ENCODE assay signal across 2 cellular contexts in genomic region chr7:136914016-136914415, GRCh38.
A peak's percentile ranks its signal among the peaks of the same experiment; 100 is the strongest.
TF ChIP-seq lines count a peak whose summit lies in the region.

No MANE protein-coding gene starts in this region.

TF ChIP-seq in IMR-90, 13 proteins besides CTCF, POLR2A, EP300 and RAD21:
- no peak for TF ChIP-seq BHLHE40 (IDR thresholded peaks at IDR 0.05; ENCODE audit: low read depth, low read length)
- peak; percentile 98 for TF ChIP-seq CEBPB (IDR thresholded peaks at IDR 0.05; ENCODE audit: low read depth, low read length)
TF ChIP-seq in IMR-90: peak in this region for 1.

TF ChIP-seq in K562, 482 proteins besides CTCF, POLR2A, EP300 and RAD21:
- no peak for TF ChIP-seq ZNF175 (CRISPR knock-in tag; IDR thresholded peaks at IDR 0.05; ENCODE audit: low read depth)
- TF ChIP-seq GABPB2 (CRISPR knock-in tag; conservative IDR thresholded peaks at IDR 0.05), result no peak
- TF ChIP-seq, protein P1, sequence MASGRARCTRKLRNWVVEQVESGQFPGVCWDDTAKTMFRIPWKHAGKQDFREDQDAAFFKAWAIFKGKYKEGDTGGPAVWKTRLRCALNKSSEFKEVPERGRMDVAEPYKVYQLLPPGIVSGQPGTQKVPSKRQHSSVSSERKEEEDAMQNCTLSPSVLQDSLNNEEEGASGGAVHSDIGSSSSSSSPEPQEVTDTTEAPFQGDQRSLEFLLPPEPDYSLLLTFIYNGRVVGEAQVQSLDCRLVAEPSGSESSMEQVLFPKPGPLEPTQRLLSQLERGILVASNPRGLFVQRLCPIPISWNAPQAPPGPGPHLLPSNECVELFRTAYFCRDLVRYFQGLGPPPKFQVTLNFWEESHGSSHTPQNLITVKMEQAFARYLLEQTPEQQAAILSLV (tag; IDR thresholded peaks at IDR 0.05), result 0 out of 2 replicates have a peak, but pooled peaks have one; percentile 42
- no peak for TF ChIP-seq RERE (CRISPR knock-in tag; IDR thresholded peaks at IDR 0.05; ENCODE audit: borderline replicate concordance)
- no peak for TF ChIP-seq ZSCAN29 (IDR thresholded peaks at IDR 0.05)
- TF ChIP-seq TAF9B (IDR thresholded peaks at IDR 0.05; ENCODE audit: partially characterized antibody), result no peak
- TF ChIP-seq, protein P2, sequence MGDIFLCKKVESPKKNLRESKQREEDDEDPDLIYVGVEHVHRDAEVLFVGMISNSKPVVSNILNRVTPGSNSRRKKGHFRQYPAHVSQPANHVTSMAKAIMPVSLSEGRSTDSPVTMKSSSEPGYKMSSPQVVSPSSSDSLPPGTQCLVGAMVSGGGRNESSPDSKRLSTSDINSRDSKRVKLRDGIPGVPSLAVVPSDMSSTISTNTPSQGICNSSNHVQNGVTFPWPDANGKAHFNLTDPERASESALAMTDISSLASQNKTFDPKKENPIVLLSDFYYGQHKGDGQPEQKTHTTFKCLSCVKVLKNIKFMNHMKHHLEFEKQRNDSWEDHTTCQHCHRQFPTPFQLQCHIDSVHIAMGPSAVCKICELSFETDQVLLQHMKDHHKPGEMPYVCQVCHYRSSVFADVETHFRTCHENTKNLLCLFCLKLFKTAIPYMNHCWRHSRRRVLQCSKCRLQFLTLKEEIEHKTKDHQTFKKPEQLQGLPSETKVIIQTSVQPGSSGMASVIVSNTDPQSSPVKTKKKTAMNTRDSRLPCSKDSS (IDR thresholded peaks at IDR 0.05; ENCODE audit: low read depth, partially characterized antibody), result no peak
- TF ChIP-seq POLR3A (IDR thresholded peaks at IDR 0.05; ENCODE audit: borderline replicate concordance, extremely low read depth, insufficient read depth, insufficient read length), result no peak
- no peak for TF ChIP-seq ZFP30 (CRISPR knock-in tag; IDR thresholded peaks at IDR 0.05; ENCODE audit: borderline replicate concordance)
- no peak for TF ChIP-seq ESRRA (IDR thresholded peaks at IDR 0.05; ENCODE audit: borderline replicate concordance, low read depth)
- TF ChIP-seq, protein P3, sequence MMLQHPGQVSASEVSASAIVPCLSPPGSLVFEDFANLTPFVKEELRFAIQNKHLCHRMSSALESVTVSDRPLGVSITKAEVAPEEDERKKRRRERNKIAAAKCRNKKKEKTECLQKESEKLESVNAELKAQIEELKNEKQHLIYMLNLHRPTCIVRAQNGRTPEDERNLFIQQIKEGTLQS (IDR thresholded peaks at IDR 0.05), result peak; percentile 24; the same call in 1 of the 2 replicates
- TF ChIP-seq, protein P3 (CRISPR knock-in tag; conservative IDR thresholded peaks at IDR 0.05), result no peak
- TF ChIP-seq, protein P4, sequence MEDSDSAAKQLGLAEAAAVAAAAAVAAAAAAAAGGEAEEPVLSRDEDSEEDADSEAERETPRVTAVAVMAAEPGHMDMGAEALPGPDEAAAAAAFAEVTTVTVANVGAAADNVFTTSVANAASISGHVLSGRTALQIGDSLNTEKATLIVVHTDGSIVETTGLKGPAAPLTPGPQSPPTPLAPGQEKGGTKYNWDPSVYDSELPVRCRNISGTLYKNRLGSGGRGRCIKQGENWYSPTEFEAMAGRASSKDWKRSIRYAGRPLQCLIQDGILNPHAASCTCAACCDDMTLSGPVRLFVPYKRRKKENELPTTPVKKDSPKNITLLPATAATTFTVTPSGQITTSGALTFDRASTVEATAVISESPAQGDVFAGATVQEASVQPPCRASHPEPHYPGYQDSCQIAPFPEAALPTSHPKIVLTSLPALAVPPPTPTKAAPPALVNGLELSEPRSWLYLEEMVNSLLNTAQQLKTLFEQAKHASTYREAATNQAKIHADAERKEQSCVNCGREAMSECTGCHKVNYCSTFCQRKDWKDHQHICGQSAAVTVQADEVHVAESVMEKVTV (CRISPR knock-in tag; IDR thresholded peaks at IDR 0.05), result no peak
- TF ChIP-seq, protein P5, sequence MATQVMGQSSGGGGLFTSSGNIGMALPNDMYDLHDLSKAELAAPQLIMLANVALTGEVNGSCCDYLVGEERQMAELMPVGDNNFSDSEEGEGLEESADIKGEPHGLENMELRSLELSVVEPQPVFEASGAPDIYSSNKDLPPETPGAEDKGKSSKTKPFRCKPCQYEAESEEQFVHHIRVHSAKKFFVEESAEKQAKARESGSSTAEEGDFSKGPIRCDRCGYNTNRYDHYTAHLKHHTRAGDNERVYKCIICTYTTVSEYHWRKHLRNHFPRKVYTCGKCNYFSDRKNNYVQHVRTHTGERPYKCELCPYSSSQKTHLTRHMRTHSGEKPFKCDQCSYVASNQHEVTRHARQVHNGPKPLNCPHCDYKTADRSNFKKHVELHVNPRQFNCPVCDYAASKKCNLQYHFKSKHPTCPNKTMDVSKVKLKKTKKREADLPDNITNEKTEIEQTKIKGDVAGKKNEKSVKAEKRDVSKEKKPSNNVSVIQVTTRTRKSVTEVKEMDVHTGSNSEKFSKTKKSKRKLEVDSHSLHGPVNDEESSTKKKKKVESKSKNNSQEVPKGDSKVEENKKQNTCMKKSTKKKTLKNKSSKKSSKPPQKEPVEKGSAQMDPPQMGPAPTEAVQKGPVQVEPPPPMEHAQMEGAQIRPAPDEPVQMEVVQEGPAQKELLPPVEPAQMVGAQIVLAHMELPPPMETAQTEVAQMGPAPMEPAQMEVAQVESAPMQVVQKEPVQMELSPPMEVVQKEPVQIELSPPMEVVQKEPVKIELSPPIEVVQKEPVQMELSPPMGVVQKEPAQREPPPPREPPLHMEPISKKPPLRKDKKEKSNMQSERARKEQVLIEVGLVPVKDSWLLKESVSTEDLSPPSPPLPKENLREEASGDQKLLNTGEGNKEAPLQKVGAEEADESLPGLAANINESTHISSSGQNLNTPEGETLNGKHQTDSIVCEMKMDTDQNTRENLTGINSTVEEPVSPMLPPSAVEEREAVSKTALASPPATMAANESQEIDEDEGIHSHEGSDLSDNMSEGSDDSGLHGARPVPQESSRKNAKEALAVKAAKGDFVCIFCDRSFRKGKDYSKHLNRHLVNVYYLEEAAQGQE (CRISPR knock-in tag; IDR thresholded peaks at IDR 0.05; ENCODE audit: low read depth), result no peak
- TF ChIP-seq SP2 (IDR thresholded peaks at IDR 0.05; ENCODE audit: extremely low read depth, low read depth, low read length, poor library complexity, severe bottlenecking), result no peak
- no peak for TF ChIP-seq TAF7 (tag; IDR thresholded peaks at IDR 0.05)
- TF ChIP-seq RFX5 (IDR thresholded peaks at IDR 0.05; ENCODE audit: low read depth, low read length), result no peak
- TF ChIP-seq ZNF311 (CRISPR knock-in tag; IDR thresholded peaks at IDR 0.05), result no peak
- TF ChIP-seq IFI16 (CRISPR knock-in tag; IDR thresholded peaks at IDR 0.05), result no peak
- no peak for TF ChIP-seq ELK3 (CRISPR knock-in tag; IDR thresholded peaks at IDR 0.05)
- no peak for TF ChIP-seq SP1 (CRISPR knock-in tag; IDR thresholded peaks at IDR 0.05)
- TF ChIP-seq, protein P6, sequence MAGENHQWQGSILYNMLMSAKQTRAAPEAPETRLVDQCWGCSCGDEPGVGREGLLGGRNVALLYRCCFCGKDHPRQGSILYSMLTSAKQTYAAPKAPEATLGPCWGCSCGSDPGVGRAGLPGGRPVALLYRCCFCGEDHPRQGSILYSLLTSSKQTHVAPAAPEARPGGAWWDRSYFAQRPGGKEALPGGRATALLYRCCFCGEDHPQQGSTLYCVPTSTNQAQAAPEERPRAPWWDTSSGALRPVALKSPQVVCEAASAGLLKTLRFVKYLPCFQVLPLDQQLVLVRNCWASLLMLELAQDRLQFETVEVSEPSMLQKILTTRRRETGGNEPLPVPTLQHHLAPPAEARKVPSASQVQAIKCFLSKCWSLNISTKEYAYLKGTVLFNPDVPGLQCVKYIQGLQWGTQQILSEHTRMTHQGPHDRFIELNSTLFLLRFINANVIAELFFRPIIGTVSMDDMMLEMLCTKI (IDR thresholded peaks at IDR 0.05; ENCODE audit: partially characterized antibody), result no peak
- TF ChIP-seq E2F3 (CRISPR knock-in tag; IDR thresholded peaks at IDR 0.05), result no peak
- TF ChIP-seq HDAC2 (IDR thresholded peaks at IDR 0.05), result no peak
- TF ChIP-seq MTF1 (CRISPR knock-in tag; IDR thresholded peaks at IDR 0.05; ENCODE audit: borderline replicate concordance), result no peak
- TF ChIP-seq, protein P7, sequence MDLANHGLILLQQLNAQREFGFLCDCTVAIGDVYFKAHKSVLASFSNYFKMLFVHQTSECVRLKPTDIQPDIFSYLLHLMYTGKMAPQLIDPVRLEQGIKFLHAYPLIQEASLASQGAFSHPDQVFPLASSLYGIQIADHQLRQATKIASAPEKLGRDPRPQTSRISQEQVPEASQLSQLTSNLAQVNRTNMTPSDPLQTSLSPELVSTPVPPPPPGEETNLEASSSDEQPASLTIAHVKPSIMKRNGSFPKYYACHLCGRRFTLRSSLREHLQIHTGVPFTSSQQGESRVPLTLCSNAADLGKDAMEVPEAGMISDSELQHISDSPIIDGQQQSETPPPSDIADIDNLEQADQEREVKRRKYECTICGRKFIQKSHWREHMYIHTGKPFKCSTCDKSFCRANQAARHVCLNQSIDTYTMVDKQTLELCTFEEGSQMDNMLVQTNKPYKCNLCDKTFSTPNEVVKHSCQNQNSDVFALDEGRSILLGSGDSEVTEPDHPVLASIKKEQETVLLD (IDR thresholded peaks at IDR 0.05), result no peak
- no peak for TF ChIP-seq ZNF263 (CRISPR knock-in tag; IDR thresholded peaks at IDR 0.05; ENCODE audit: borderline replicate concordance)
- TF ChIP-seq CEBPB (tag; IDR thresholded peaks at IDR 0.05), result peak; percentile 95
- no peak for TF ChIP-seq MTA2 (IDR thresholded peaks at IDR 0.05; ENCODE audit: low read depth)
- TF ChIP-seq BDP1 (IDR thresholded peaks at IDR 0.05; ENCODE audit: insufficient read depth, insufficient read length), result no peak
- no peak for TF ChIP-seq ZNF766 (CRISPR knock-in tag; conservative IDR thresholded peaks at IDR 0.05)
- 0 out of 2 replicates have a peak, but pooled peaks have one; percentile 34 for TF ChIP-seq CEBPG (CRISPR knock-in tag; IDR thresholded peaks at IDR 0.05)
- TF ChIP-seq CEBPG (tag; conservative IDR thresholded peaks at IDR 0.05 in 1 of 2, IDR thresholded peaks at IDR 0.05 in 1 of 2), result peak; percentile 77 to 99
- TF ChIP-seq STAT5A (IDR thresholded peaks at IDR 0.05; ENCODE audit: borderline replicate concordance, low read length), result no peak
